8 cellular contexts compared by ENCODE assay signal in the genomic region with DNA sequence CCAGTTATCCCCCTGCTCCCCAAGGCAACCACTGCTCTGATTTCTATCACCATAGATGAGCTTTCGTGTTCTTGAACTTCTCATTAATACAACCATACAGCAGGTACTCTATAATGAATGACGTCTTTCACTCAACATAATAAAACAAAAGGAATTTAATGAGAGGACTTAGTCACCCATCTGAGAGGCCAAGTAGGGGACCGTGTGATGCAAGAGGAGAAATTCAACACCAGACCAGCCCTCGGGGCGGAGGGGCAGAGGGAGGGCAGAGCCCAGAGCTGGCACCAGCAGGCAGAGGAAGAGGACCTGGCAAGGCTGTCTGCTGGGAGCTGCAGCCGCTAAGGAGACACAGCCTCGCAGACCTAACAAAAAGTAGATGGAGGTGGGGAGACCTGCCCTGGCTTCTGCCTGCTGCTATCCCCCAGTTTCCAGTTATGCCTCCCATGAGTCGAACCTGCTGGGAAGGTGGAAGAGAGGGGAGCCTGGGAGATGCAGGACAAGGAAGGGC. TPM values are rescaled to one million over a fixed set of nuclear protein-coding genes. Genes with fewer than 3 reads are reported as not detected.
DNase-seq lines count a peak whose midpoint lies in the region; ATAC-seq and TF ChIP-seq lines count a peak whose summit lies in the region.
"Had no signal": no experiment of that assay in that cellular context is flagged by ENCODE, and none has a peak within 500 bp of the region (broad histone marks: within the 10 kb centered on the region; RNA-seq: fewer than 3 reads in every experiment).

No MANE protein-coding gene starts in this region.

- no peaks in the 10 kb centered on the region for H3K9me3 ChIP-seq in psoas muscle

- no peaks in the 10 kb centered on the region for H3K36me3 ChIP-seq in psoas muscle (ENCODE audit: insufficient read depth in 1 of 2, low read depth in 1 of 2)

- ATAC-seq in psoas muscle (peak; percentile 94 to 97 (median 95)), HG03457 (IDR thresholded peaks at IDR 0.05; ENCODE audit: unreplicated experiment) (no peak), HG02623 (IDR thresholded peaks at IDR 0.05; ENCODE audit: unreplicated experiment) (no peak)

- no peaks in the 10 kb centered on the region for H3K27me3 ChIP-seq in HL-60 (ENCODE audit: insufficient read depth, poor library complexity, severe bottlenecking)
- no peaks in the 10 kb centered on the region for H3K27me3 ChIP-seq in psoas muscle (ENCODE audit: insufficient read depth in 3 of 3, low read length in 2 of 3)

- no peak for TF ChIP-seq CTCF in HL-60 (IDR thresholded peaks at IDR 0.05; ENCODE audit: insufficient read depth, low read length)
- no peak for TF ChIP-seq CTCF in fibroblast of the aortic adventitia (IDR thresholded peaks at IDR 0.05; ENCODE audit: insufficient read depth, low read length)
- no peak for TF ChIP-seq CTCF in psoas muscle (IDR thresholded peaks at IDR 0.05)

- H3K27ac ChIP-seq in HL-60 (replicated peaks) (no peak overlapping the region), psoas muscle (peak overlapping the region; percentile 59)
- H3K27ac ChIP-seq: SK-N-MC had no signal

- WGBS in psoas muscle, 3 donors: 8 to 14% (median 14%) methylated on average over 8 of the region's 8 CpGs

- intact Hi-C loops in psoas muscle (cut with DNase I): no loop called here

- peaks cover 42% of the 10 kb centered on the region for H3K4me1 ChIP-seq in psoas muscle

- H3K4me3 ChIP-seq in HL-60 (replicated peaks; ENCODE audit: insufficient read depth, low read length) (no peak overlapping the region), fibroblast of the aortic adventitia (ENCODE audit: low read depth, low read length) (no peak overlapping the region), psoas muscle (no peak overlapping the region)
- H3K4me3 ChIP-seq: SK-N-MC had no signal

- peak; percentile 13 to 65 for DNase-seq in HL-60 (ENCODE audit: low read depth in 1 of 2, low spot score in 1 of 2)
- peak; percentile 83 for DNase-seq in NOMO-1 treated with DMSO at 0.1 percent for 48 hours (lab: John Stamatoyannopoulos, UW; ENCODE audit: unreplicated experiment)
- DNase-seq in fibroblast of the aortic adventitia (ENCODE audit: low read depth): peak; percentile 82
- DNase-seq in psoas muscle: peak; percentile 78 to 92
- DNase-seq in activated CD8-positive, alpha-beta memory T cell treated with anti-CD3 and anti-CD28 coated beads, Interleukin-2, amount 50 U/mL, for 48 hours: no peak

RNA-seq across cellular contexts. Expression of a gene that starts 13.7 kb away (rescaled TPM):
- total RNA-seq in fibroblast of the aortic adventitia (ENCODE audit: low replicate concordance): 67.9 and 266 TPM in 2 replicates
- 10 to 100 TPM in 2 of 4 donors, 1 to 10 TPM in 2; 4.2 to 20.9 (median 9.9) TPM for total RNA-seq in psoas muscle
- polyA plus RNA-seq in psoas muscle: 10 to 100 TPM in 1 of 3 donors, 1 to 10 TPM in 2; 3.3 to 14.8 (median 5.1) TPM

RNA-seq across cellular contexts. Expression of a gene that starts 16.8 kb away (rescaled TPM):
- total RNA-seq in fibroblast of the aortic adventitia (ENCODE audit: low replicate concordance): 4.2 and 8.5 TPM in 2 replicates
- total RNA-seq in psoas muscle: under 1 TPM; 0.11 to 0.79 (median 0.32) TPM
- polyA plus RNA-seq in psoas muscle: under 1 TPM in 2 of 3 donors, not detected in 1; 0.08 to 0.23 TPM

Comparison
In these comparisons a context has a peak if more than half of its experiments do, and no peak if none do; other contexts are left out.
1. ATAC-seq: peak in psoas muscle (4 of 4); none in HG03457 (single experiment) and HG02623 (single experiment).